Comparison of ENCODE assay signal across 20 cellular contexts in genomic region chr18:31491586-31491985, GRCh38. TPM values are rescaled to one million over a fixed set of nuclear protein-coding genes. Genes with fewer than 3 reads are reported as not detected.
A peak's percentile ranks its signal among the peaks of the same experiment; 100 is the strongest.
DNase-seq lines count a peak whose midpoint lies in the region; ATAC-seq, FAIRE-seq and TF ChIP-seq lines count a peak whose summit lies in the region.
"Had no signal": no experiment of that assay in that cellular context is flagged by ENCODE, and none has a peak within 500 bp of the region (broad histone marks: within the 10 kb centered on the region; RNA-seq: fewer than 3 reads in every experiment).

No MANE protein-coding gene starts in this region.

- DNase-seq in MCF 10A (ENCODE audit: unreplicated experiment) (no peak), breast epithelium (ENCODE audit: low spot score in 2 of 2) (no peak), bronchial epithelial cell (ENCODE audit: low read depth) (peak; percentile 64), keratinocyte (ENCODE audit: low read depth, low spot score) (no peak), COLO829 (ENCODE audit: low spot score) (no peak), vagina (ENCODE audit: extremely low spot score in 2 of 2) (no peak)
- no peak for DNase-seq in naive thymus-derived CD4-positive, alpha-beta T cell
- DNase-seq: CD8-positive, alpha-beta T cell; DMS 273 treated with DMSO at 0.1 percent for 48 hours; DMS79; GM23248; H7 had no signal

- no peak for ATAC-seq in naive thymus-derived CD4-positive, alpha-beta T cell
- ATAC-seq in HG03039 (IDR thresholded peaks at IDR 0.05; ENCODE audit: unreplicated experiment): no peak
- ATAC-seq: CD8-positive, alpha-beta T cell; GM12878 had no signal

- H3K9me1 ChIP-seq in keratinocyte (ENCODE audit: control insufficient read depth, extremely low read depth, insufficient read depth, low read length): no peaks in the 10 kb centered on the region

- H3K27ac ChIP-seq in breast epithelium (no peak overlapping the region), keratinocyte (ENCODE audit: control insufficient read depth, insufficient read depth, low read length) (peak overlapping the region; percentile 91), vagina (no peak overlapping the region)
- no peak overlapping the region for H3K27ac ChIP-seq in naive thymus-derived CD4-positive, alpha-beta T cell (ENCODE audit: low read depth, low read length)
- H3K27ac ChIP-seq: 22Rv1, GM23248 had no signal

- H3K36me3 ChIP-seq in breast epithelium: no peaks in the 10 kb centered on the region
- H3K36me3 ChIP-seq in bronchial epithelial cell (ENCODE audit: control insufficient read depth, insufficient read depth, low read length): no peaks in the 10 kb centered on the region
- no peaks in the 10 kb centered on the region for H3K36me3 ChIP-seq in keratinocyte (ENCODE audit: control insufficient read depth in 2 of 2, extremely low read depth in 1 of 2, insufficient read depth in 2 of 2, low read length in 2 of 2)
- no peaks in the 10 kb centered on the region for H3K36me3 ChIP-seq in naive thymus-derived CD4-positive, alpha-beta T cell (ENCODE audit: control insufficient read depth in 2 of 3, insufficient read depth in 3 of 3, low read length in 3 of 3)
- no peaks in the 10 kb centered on the region for H3K36me3 ChIP-seq in vagina

- FAIRE-seq in bronchial epithelial cell (lab: Jason Lieb, UNC): no peak
- FAIRE-seq in keratinocyte (lab: Jason Lieb, UNC): no peak
- FAIRE-seq: GM12878, GM18507 had no signal

- TF ChIP-seq POLR2A in breast epithelium (IDR thresholded peaks at IDR 0.05): no peak
- no peak for TF ChIP-seq POLR2A in vagina (IDR thresholded peaks at IDR 0.05)

- no peaks in the 10 kb centered on the region for H3K27me3 Mint-ChIP-seq in MCF 10A (ENCODE audit: insufficient read depth, unreplicated experiment)
- H3K27me3 Mint-ChIP-seq in naive thymus-derived CD4-positive, alpha-beta T cell: peaks cover 16 to 43% (median 34%) of the 10 kb centered on the region in 5 donors

- H2AFZ ChIP-seq in keratinocyte (ENCODE audit: control insufficient read depth, low read length): no peak overlapping the region
- H2AFZ ChIP-seq: GM23248 had no signal

- peak overlapping the region; percentile 65 for H3K27ac Mint-ChIP-seq in MCF 10A (ENCODE audit: low read depth, unreplicated experiment)
- no peak overlapping the region for H3K27ac Mint-ChIP-seq in naive thymus-derived CD4-positive, alpha-beta T cell
- H3K27ac Mint-ChIP-seq: CD14-positive monocyte; CD8-positive, alpha-beta T cell had no signal

- no peak overlapping the region for H3K4me2 ChIP-seq in keratinocyte (ENCODE audit: control insufficient read depth, extremely low read depth, insufficient read depth, low read depth, low read length)

- no peaks in the 10 kb centered on the region for H3K4me1 ChIP-seq in breast epithelium
- H3K4me1 ChIP-seq in keratinocyte (ENCODE audit: control insufficient read depth, extremely low read depth, insufficient read depth, low read length): peaks cover 47% of the 10 kb centered on the region
- no peaks in the 10 kb centered on the region for H3K4me1 ChIP-seq in naive thymus-derived CD4-positive, alpha-beta T cell (ENCODE audit: control insufficient read depth in 2 of 2, insufficient read depth in 2 of 2, low read length in 2 of 2)
- peaks cover 5% of the 10 kb centered on the region for H3K4me1 ChIP-seq in vagina

- TF ChIP-seq CTCF in MCF 10A (IDR thresholded peaks at IDR 0.05; ENCODE audit: unreplicated experiment): no peak
- TF ChIP-seq CTCF in breast epithelium (IDR thresholded peaks at IDR 0.05): no peak
- TF ChIP-seq CTCF in bronchial epithelial cell (IDR thresholded peaks at IDR 0.05; ENCODE audit: insufficient read depth, low read length, severe bottlenecking): no peak
- TF ChIP-seq CTCF in keratinocyte (optimal IDR thresholded peaks at IDR 0.05 in 1 of 3, IDR thresholded peaks at IDR 0.05 in 1 of 3, conservative IDR thresholded peaks at IDR 0.05 in 1 of 3; ENCODE audit: extremely low read depth in 1 of 3, insufficient read depth in 2 of 3, low read length in 3 of 3): no peak
- TF ChIP-seq CTCF in vagina (IDR thresholded peaks at IDR 0.05): no peak

- CTCF ChIA-PET in MCF 10A (lab: Yijun Ruan, JAX): interaction anchor here (1.0 to 1.4 kb wide), 2 partner anchors 15 to 16 kb away, joined by 3 to 4 read pairs; no protein-coding TSS in a partner anchor
- CTCF ChIA-PET in naive thymus-derived CD4-positive, alpha-beta T cell (lab: Charles Lee): no interaction called here

- no peaks in the 10 kb centered on the region for H4K20me1 ChIP-seq in keratinocyte (ENCODE audit: control insufficient read depth, extremely low read depth, insufficient read depth, low read length)

- no peak overlapping the region for H3K9ac ChIP-seq in keratinocyte (ENCODE audit: control insufficient read depth, extremely low read depth, insufficient read depth, low read length)
- H3K9ac ChIP-seq: GM23248 had no signal

- POLR2A ChIA-PET in MCF 10A (lab: Yijun Ruan, JAX): interaction anchor here (0.5 to 13.1 kb wide), 15 partner anchors 9 to 482 kb away, joined by 3 to 158 read pairs (median 6); partner anchors contain the start of genes DSC3 and DSG2
- POLR2A ChIA-PET in naive thymus-derived CD4-positive, alpha-beta T cell (lab: Charles Lee): no interaction called here

- H3K4me3 ChIP-seq in breast epithelium: no peak overlapping the region
- no peak overlapping the region for H3K4me3 ChIP-seq in bronchial epithelial cell (ENCODE audit: low read depth, low read length)
- H3K4me3 ChIP-seq in keratinocyte (ENCODE audit: control insufficient read depth in 2 of 3, extremely low read depth in 1 of 3, insufficient read depth in 2 of 3, low read depth in 1 of 3, low read length in 3 of 3): no peak overlapping the region
- H3K4me3 ChIP-seq in naive thymus-derived CD4-positive, alpha-beta T cell (ENCODE audit: low read length): no peak overlapping the region
- H3K4me3 ChIP-seq in vagina: no peak overlapping the region
- H3K4me3 ChIP-seq: GM12878, GM23248 had no signal

- intact Hi-C loops in MCF 10A (cut with micrococcal nuclease) (loop anchor here (2.0 kb wide), 1 partner anchor 41 kb away; no protein-coding TSS in a partner anchor), breast epithelium (cut with DNase I; ENCODE audit: low total_unique reads) (no loop called here), vagina (cut with DNase I) (no loop called here)
- intact Hi-C loops in naive thymus-derived CD4-positive, alpha-beta T cell (cut with micrococcal nuclease): no loop called here

- H3K4me1 Mint-ChIP-seq in MCF 10A (ENCODE audit: insufficient read depth, unreplicated experiment): peaks cover 43% of the 10 kb centered on the region
- H3K4me1 Mint-ChIP-seq in naive thymus-derived CD4-positive, alpha-beta T cell: no peaks in the 10 kb centered on the region
- H3K4me1 Mint-ChIP-seq: CD14-positive monocyte had no signal

- H3K79me2 ChIP-seq in keratinocyte (ENCODE audit: control insufficient read depth, insufficient read depth, low read length): no peaks in the 10 kb centered on the region

- H3K27me3 ChIP-seq in breast epithelium: no peaks in the 10 kb centered on the region
- no peaks in the 10 kb centered on the region for H3K27me3 ChIP-seq in bronchial epithelial cell (ENCODE audit: control insufficient read depth, insufficient read depth, low read length)
- no peaks in the 10 kb centered on the region for H3K27me3 ChIP-seq in keratinocyte (ENCODE audit: control insufficient read depth, extremely low read depth, insufficient read depth, low read length)
- no peaks in the 10 kb centered on the region for H3K27me3 ChIP-seq in naive thymus-derived CD4-positive, alpha-beta T cell (ENCODE audit: control insufficient read depth in 2 of 2, insufficient read depth in 2 of 2, low read length in 2 of 2)
- no peaks in the 10 kb centered on the region for H3K27me3 ChIP-seq in vagina

- H3K9me3 ChIP-seq in breast epithelium: no peaks in the 10 kb centered on the region
- H3K9me3 ChIP-seq in keratinocyte (ENCODE audit: control insufficient read depth, low read depth, low read length): no peaks in the 10 kb centered on the region
- no peaks in the 10 kb centered on the region for H3K9me3 ChIP-seq in naive thymus-derived CD4-positive, alpha-beta T cell (ENCODE audit: control insufficient read depth in 2 of 3, low read length in 3 of 3)
- H3K9me3 ChIP-seq in vagina: no peaks in the 10 kb centered on the region

- no peaks in the 10 kb centered on the region for H3K9me3 Mint-ChIP-seq in MCF 10A (ENCODE audit: unreplicated experiment)
- H3K9me3 Mint-ChIP-seq in naive thymus-derived CD4-positive, alpha-beta T cell: peaks cover 0 to 9% (median 0%) of the 10 kb centered on the region in 11 donors
- H3K9me3 Mint-ChIP-seq: CD8-positive, alpha-beta T cell had no signal

- no TSS peak for BruUV-seq in MCF 10A (replicated peaks; lab: Mats Ljungman, UMichigan)

- peaks cover 5% of the 10 kb centered on the region for H3K36me3 Mint-ChIP-seq in MCF 10A (ENCODE audit: insufficient read depth, unreplicated experiment)
- H3K36me3 Mint-ChIP-seq in naive thymus-derived CD4-positive, alpha-beta T cell: no peaks in the 10 kb centered on the region
- H3K36me3 Mint-ChIP-seq: CD14-positive monocyte; CD8-positive, alpha-beta T cell had no signal

- no peak overlapping the region for H3K4me3 Mint-ChIP-seq in MCF 10A (ENCODE audit: unreplicated experiment)
- H3K4me3 Mint-ChIP-seq in naive thymus-derived CD4-positive, alpha-beta T cell: no peak overlapping the region
- H3K4me3 Mint-ChIP-seq: CD14-positive monocyte; CD8-positive, alpha-beta T cell had no signal

- dilution Hi-C loops in keratinocyte (cut with MboI; ENCODE audit: extremely low pct_ligation_motif_present, low sequenced_read_pairs): no loop called here

RNA-seq across cellular contexts. Expression of gene DSG2, which starts 6.4 kb away (rescaled TPM):
- total RNA-seq in MCF 10A (2022): 106 and 134 TPM in 2 replicates
- total RNA-seq in breast epithelium: 100 to 1,000 TPM in 1 of 3 donors, 10 to 100 TPM in 2; 14.1 to 125 (median 61.3) TPM
- 91.5 and 110 TPM in 2 replicates for total RNA-seq in bronchial epithelial cell
- 117 to 157 TPM (median 140 TPM) in 3 replicates for polyA plus RNA-seq in keratinocyte
- polyA plus RNA-seq in keratinocyte (2011; ENCODE audit: low read depth): 45.0 TPM
- 36.7 and 70.7 TPM in 2 replicates for polyA plus RNA-seq in keratinocyte (2011; cell fraction: cytosol; rRNA removed)
- polyA plus RNA-seq in keratinocyte (2011; cell fraction: nucleus; rRNA removed): 159 and 180 TPM in 2 replicates
- polyA plus RNA-seq in keratinocyte (2012; ENCODE audit: low replicate concordance): 30.9 and 98.2 TPM in 2 replicates
- 60.4 to 135 TPM (median 94.1 TPM) in 3 replicates for polyA minus RNA-seq in keratinocyte
- polyA minus RNA-seq in keratinocyte (2011; cell fraction: cytosol; rRNA and poly(A)+ RNA removed): 53.3 TPM
- 162 and 289 TPM in 2 replicates for polyA minus RNA-seq in keratinocyte (2011; cell fraction: nucleus; rRNA and poly(A)+ RNA removed)
- under 1 TPM; 0.13 to 0.53 (median 0.29) TPM for total RNA-seq in naive thymus-derived CD4-positive, alpha-beta T cell
- polyA plus RNA-seq in naive thymus-derived CD4-positive, alpha-beta T cell: under 1 TPM; 0.54 to 0.56 TPM
- total RNA-seq in vagina: 11.8 TPM
- total RNA-seq: A673; CD8-positive, alpha-beta T cell had no signal
- polyA plus RNA-seq: CD14-positive monocyte, GM23248 had no signal

RNA-seq across cellular contexts. Expression of gene DSG3, which starts 44.0 kb away (rescaled TPM):
- 65.4 and 68.5 TPM in 2 replicates for total RNA-seq in MCF 10A (2022)
- total RNA-seq in breast epithelium: 10 to 100 TPM in 2 of 3 donors, not detected in 1; 21.0 to 40.1 TPM
- total RNA-seq in bronchial epithelial cell: 271 and 688 TPM in 2 replicates
- 172 to 488 TPM (median 259 TPM) in 3 replicates for polyA plus RNA-seq in keratinocyte
- 288 TPM for polyA plus RNA-seq in keratinocyte (2011; ENCODE audit: low read depth)
- polyA plus RNA-seq in keratinocyte (2011; cell fraction: cytosol; rRNA removed): 59.0 and 114 TPM in 2 replicates
- polyA plus RNA-seq in keratinocyte (2011; cell fraction: nucleus; rRNA removed): 495 and 579 TPM in 2 replicates
- 132 and 436 TPM in 2 replicates for polyA plus RNA-seq in keratinocyte (2012; ENCODE audit: low replicate concordance)
- polyA minus RNA-seq in keratinocyte: 95.0 to 692 TPM (median 426 TPM) in 3 replicates
- 153 TPM for polyA minus RNA-seq in keratinocyte (2011; cell fraction: cytosol; rRNA and poly(A)+ RNA removed)
- polyA minus RNA-seq in keratinocyte (2011; cell fraction: nucleus; rRNA and poly(A)+ RNA removed): 734 and 1,189 TPM in 2 replicates
- total RNA-seq in naive thymus-derived CD4-positive, alpha-beta T cell: not detected
- not detected for polyA plus RNA-seq in naive thymus-derived CD4-positive, alpha-beta T cell
- 192 TPM for total RNA-seq in vagina
- total RNA-seq: A673; CD8-positive, alpha-beta T cell; G401; GM23248; H7 had no signal
- polyA plus RNA-seq: BJ, CD14-positive monocyte, GM23248 had no signal
